10 cellular contexts compared by ENCODE assay signal in genomic region chr11:68470304-68470811, GRCh38. TPM values are rescaled to one million over a fixed set of nuclear protein-coding genes. Genes with fewer than 3 reads are reported as not detected.
A peak's percentile ranks its signal among the peaks of the same experiment; 100 is the strongest.
DNase-seq lines count a peak whose midpoint lies in the region; ATAC-seq and TF ChIP-seq lines count a peak whose summit lies in the region.
"Had no signal": no experiment of that assay in that cellular context is flagged by ENCODE, and none has a peak within 500 bp of the region (broad histone marks: within the 10 kb centered on the region; RNA-seq: fewer than 3 reads in every experiment).

No MANE protein-coding gene starts in this region.

- peak overlapping the region; percentile 64 for H3K27ac Mint-ChIP-seq in activated B cell treated with CpG ODN at 0.5 μM for 24 hours
- H3K27ac Mint-ChIP-seq in type B pancreatic cell, result peak overlapping the region; percentile 61

- H3K36me3 ChIP-seq in vagina, result no peaks in the 10 kb centered on the region
- H3K36me3 ChIP-seq: prostate gland had no signal

- H3K9me3 Mint-ChIP-seq in activated B cell treated with CpG ODN at 0.5 μM for 24 hours (no peaks in the 10 kb centered on the region), type B pancreatic cell (peaks cover 15% of the 10 kb centered on the region)

- H3K36me3 Mint-ChIP-seq in activated B cell treated with CpG ODN at 0.5 μM for 24 hours (ENCODE audit: low read depth) (peaks cover 43% of the 10 kb centered on the region), type B pancreatic cell (peaks cover 66% of the 10 kb centered on the region)

- H3K4me3 Mint-ChIP-seq in activated B cell treated with CpG ODN at 0.5 μM for 24 hours (peak overlapping the region; percentile 7), type B pancreatic cell (peak overlapping the region; percentile 13)

- H3K9me3 ChIP-seq in right cardiac atrium (ENCODE audit: control insufficient read depth, low read length) (no peaks in the 10 kb centered on the region), vagina (no peaks in the 10 kb centered on the region)
- H3K9me3 ChIP-seq: prostate gland had no signal

- peaks cover 85% of the 10 kb centered on the region for H3K4me1 Mint-ChIP-seq in activated B cell treated with CpG ODN at 0.5 μM for 24 hours
- peaks cover 50% of the 10 kb centered on the region for H3K4me1 Mint-ChIP-seq in type B pancreatic cell (ENCODE audit: unreplicated experiment)

- TF ChIP-seq CTCF in activated B cell treated with CpG ODN at 0.5 μM for 24 hours (IDR thresholded peaks at IDR 0.05) (no peak), type B pancreatic cell (conservative IDR thresholded peaks at IDR 0.05) (no peak), vagina (IDR thresholded peaks at IDR 0.05) (no peak)

- TF ChIP-seq POLR2A in vagina (IDR thresholded peaks at IDR 0.05), result no peak

- H3K27me3 Mint-ChIP-seq in activated B cell treated with CpG ODN at 0.5 μM for 24 hours (no peaks in the 10 kb centered on the region), type B pancreatic cell (no peaks in the 10 kb centered on the region)

- H3K4me1 ChIP-seq in right cardiac atrium (ENCODE audit: control insufficient read depth, insufficient read depth, low read length) (peaks cover 37% of the 10 kb centered on the region), vagina (peaks cover 96% of the 10 kb centered on the region)

- ATAC-seq in Right ventricle myocardium inferior, result peak; percentile 43
- no peak for ATAC-seq in activated B cell treated with CpG ODN at 0.5 μM for 24 hours (ENCODE audit: low read depth)
- peak; percentile 34 to 49 for ATAC-seq in right cardiac atrium
- no peak for ATAC-seq in GM21717 (IDR thresholded peaks at IDR 0.05; ENCODE audit: unreplicated experiment)

- CTCF ChIA-PET in activated B cell treated with CpG ODN at 0.5 μM for 24 hours (lab: Charles Lee), result no interaction called here

- H3K27ac ChIP-seq in right cardiac atrium (ENCODE audit: low read length), result peak overlapping the region; percentile 53
- H3K27ac ChIP-seq in vagina, result no peak overlapping the region
- H3K27ac ChIP-seq: C4-2B, prostate gland had no signal

- POLR2A ChIA-PET in activated B cell treated with CpG ODN at 0.5 μM for 24 hours (lab: Charles Lee), result interaction anchor here (0.6 to 0.7 kb wide), 2 partner anchors 274 to 1230 kb away, joined by 5 to 13 read pairs; no protein-coding TSS in a partner anchor

- 76% methylated on average over 4 of the region's 4 CpGs for WGBS in right cardiac atrium

- DNase-seq in Right ventricle myocardium inferior (ENCODE audit: missing footprints) (no peak), cardiac septum (ENCODE audit: low spot score) (no peak), activated B cell treated with CpG ODN at 0.5 μM for 24 hours (no peak), right cardiac atrium (peak in 1 of 3 donors; percentile 66), type B pancreatic cell (ENCODE audit: extremely low spot score, unreplicated experiment) (no peak), vagina (ENCODE audit: extremely low spot score in 2 of 2) (no peak)
- DNase-seq in stimulated activated CD8-positive, alpha-beta memory T cell treated with anti-CD3 and anti-CD28 coated beads, Interleukin-4, amount 100 ng/mL, for 48 hours, result no peak

- intact Hi-C loops in Right ventricle myocardium inferior (cut with DNase I), result loop anchor here (5.0 kb wide), 1 partner anchor 77 kb away; no protein-coding TSS in a partner anchor
- intact Hi-C loops in cardiac septum (cut with DNase I), result no loop called here
- intact Hi-C loops in activated B cell treated with CpG ODN at 0.5 μM for 24 hours (cut with micrococcal nuclease), result no loop called here
- intact Hi-C loops in right cardiac atrium (cut with DNase I), result no loop called here
- intact Hi-C loops in vagina (cut with DNase I), result no loop called here

- H3K27me3 ChIP-seq in right cardiac atrium (ENCODE audit: control insufficient read depth, insufficient read depth) (no peaks in the 10 kb centered on the region), vagina (no peaks in the 10 kb centered on the region)

- no peak overlapping the region for H3K4me3 ChIP-seq in right cardiac atrium (ENCODE audit: low read length)
- no peak overlapping the region for H3K4me3 ChIP-seq in vagina
- H3K4me3 ChIP-seq: prostate gland had no signal

RNA-seq across cellular contexts. Expression of gene PPP6R3, which starts 9.8 kb away (rescaled TPM):
- total RNA-seq in Right ventricle myocardium inferior, result 83.5 TPM
- 92.4 TPM for total RNA-seq in cardiac septum
- total RNA-seq in activated B cell treated with CpG ODN at 0.5 μM for 24 hours, result 127 and 147 TPM in 2 replicates
- total RNA-seq in right cardiac atrium, result 100 to 1,000 TPM in 1 of 4 donors, 10 to 100 TPM in 3; 81.5 to 101 (median 90.8) TPM
- 22.1 TPM for polyA plus RNA-seq in right cardiac atrium
- 102 and 104 TPM in 2 replicates for total RNA-seq in type B pancreatic cell (ENCODE audit: low replicate concordance)
- 121 TPM for total RNA-seq in vagina

Comparison
In these comparisons a context has a peak if more than half of its experiments do, and no peak if none do; other contexts are left out.
1. ATAC-seq: peak in Right ventricle myocardium inferior (single experiment) and right cardiac atrium (2 of 2); none in activated B cell treated with CpG ODN at 0.5 μM for 24 hours (single experiment) and GM21717 (single experiment).